In genomic region chr4:184273166-184274147, GRCh38 we compare ENCODE assay signal across 13 cellular contexts. TPM values are rescaled to one million over a fixed set of nuclear protein-coding genes. Genes with fewer than 3 reads are reported as not detected.
A peak's percentile ranks its signal among the peaks of the same experiment; 100 is the strongest.
DNase-seq lines count a peak whose midpoint lies in the region; ATAC-seq and TF ChIP-seq lines count a peak whose summit lies in the region.
"Had no signal": no experiment of that assay in that cellular context is flagged by ENCODE, and none has a peak within 500 bp of the region (broad histone marks: within the 10 kb centered on the region; RNA-seq: fewer than 3 reads in every experiment).

No MANE protein-coding gene starts in this region.

- H3K9ac ChIP-seq in OCI-LY3 (ENCODE audit: low read length) = peak overlapping the region; percentile 43

- peaks cover 64% of the 10 kb centered on the region for H3K4me1 ChIP-seq in OCI-LY3 (ENCODE audit: low read length)
- H3K4me1 ChIP-seq in osteoblast (ENCODE audit: insufficient read depth, low read length) = peaks cover 17% of the 10 kb centered on the region
- H3K4me1 ChIP-seq: uterus had no signal

- no peaks in the 10 kb centered on the region for H4K20me1 ChIP-seq in OCI-LY3 (ENCODE audit: insufficient read depth, low read length)
- no peaks in the 10 kb centered on the region for H4K20me1 ChIP-seq in osteoblast (ENCODE audit: insufficient read depth, low read length)

- H3K4me2 ChIP-seq in OCI-LY3 (ENCODE audit: low read length) = peak overlapping the region; percentile 24; the same call in 1 of the 2 replicates
- H3K4me2 ChIP-seq in osteoblast (ENCODE audit: insufficient read depth, low read length) = no peak overlapping the region

- H3K27me3 ChIP-seq in OCI-LY3 (ENCODE audit: low read depth, low read length) = no peaks in the 10 kb centered on the region
- no peaks in the 10 kb centered on the region for H3K27me3 ChIP-seq in osteoblast (ENCODE audit: insufficient read depth, low read length)
- H3K27me3 ChIP-seq: esophagus muscularis mucosa, uterus had no signal

- H2AFZ ChIP-seq in OCI-LY3 (ENCODE audit: low read depth, low read length) (no peak overlapping the region), osteoblast (ENCODE audit: low read length) (peak overlapping the region; percentile 92)

- H3K27ac ChIP-seq in OCI-LY3 (ENCODE audit: low read length) (peak overlapping the region; percentile 71), osteoblast (ENCODE audit: low read depth, low read length) (no peak overlapping the region)
- H3K27ac ChIP-seq: esophagus muscularis mucosa, uterus had no signal

- H3K79me2 ChIP-seq in OCI-LY3 (ENCODE audit: low read length) (no peaks in the 10 kb centered on the region), osteoblast (ENCODE audit: insufficient read depth, low read length) (no peaks in the 10 kb centered on the region)

- H3K9me3 ChIP-seq in OCI-LY3 (ENCODE audit: insufficient read depth, low read length) (no peaks in the 10 kb centered on the region), osteoblast (ENCODE audit: low read depth, low read length) (no peaks in the 10 kb centered on the region)
- H3K9me3 ChIP-seq: esophagus muscularis mucosa, uterus had no signal

- H3K4me3 ChIP-seq in OCI-LY3 (ENCODE audit: low read length) (no peak overlapping the region), osteoblast (ENCODE audit: insufficient read depth, low read length) (no peak overlapping the region)
- H3K4me3 ChIP-seq: esophagus muscularis mucosa, uterus had no signal

- peak; percentile 74 for ATAC-seq in GM18520 (IDR thresholded peaks at IDR 0.05; ENCODE audit: unreplicated experiment)
- ATAC-seq in GM21390 (IDR thresholded peaks at IDR 0.05; ENCODE audit: unreplicated experiment) = peak; percentile 55

- TF ChIP-seq CTCF in OCI-LY3 (IDR thresholded peaks at IDR 0.05; ENCODE audit: low read depth, low read length) (no peak), osteoblast (IDR thresholded peaks at IDR 0.05; ENCODE audit: extremely low read depth, low read depth, low read length) (no peak)

- no peak for DNase-seq in osteoblast (ENCODE audit: insufficient read length, low spot score, missing footprints)
- DNase-seq in HuH-7 (ENCODE audit: low spot score) = no peak
- no peak for DNase-seq in NCI-H526 (lab: John Stamatoyannopoulos, UW)
- no peak for DNase-seq in NCI-H2171 treated with DMSO at 0.1 percent for 48 hours (lab: John Stamatoyannopoulos, UW)
- DNase-seq: Calu3, NCI-H1092, NCI-H748 treated with DMSO at 0.1 percent for 48 hours, uterus had no signal

- no peaks in the 10 kb centered on the region for H3K36me3 ChIP-seq in OCI-LY3 (replicated peaks; ENCODE audit: low read depth, low read length)
- no peaks in the 10 kb centered on the region for H3K36me3 ChIP-seq in osteoblast (ENCODE audit: insufficient read depth, low read length)
- H3K36me3 ChIP-seq: esophagus muscularis mucosa, uterus had no signal

RNA-seq across cellular contexts. Expression of gene ENPP6, which starts 55.8 kb away (rescaled TPM):
- under 0.01 TPM in 1 of 2 replicates, not detected in the other for total RNA-seq in osteoblast
- total RNA-seq: bronchial epithelial cell, Calu3 had no signal
